9 cellular contexts compared by ENCODE assay signal in the genomic region with DNA sequence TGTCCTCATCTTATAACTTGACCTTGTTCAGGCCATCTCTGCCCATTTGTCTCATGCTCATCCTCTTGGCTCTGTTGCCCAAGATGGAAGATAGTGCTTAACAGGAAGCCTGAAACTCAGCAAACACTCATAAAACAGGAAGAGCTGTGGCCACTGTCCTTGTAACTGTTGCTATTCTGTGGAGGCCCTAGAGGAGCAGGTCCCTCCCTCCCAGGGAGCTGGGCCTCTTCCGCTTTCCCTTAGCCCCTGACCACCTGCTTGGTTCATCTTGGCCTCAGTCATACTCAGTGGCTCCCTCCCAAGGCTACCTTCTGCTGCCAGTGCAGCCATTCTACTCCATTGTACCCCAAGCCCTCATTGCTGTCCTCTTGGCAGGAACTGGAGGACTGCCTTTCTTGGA. TPM values are rescaled to one million over a fixed set of nuclear protein-coding genes. Genes with fewer than 3 reads are reported as not detected.
DNase-seq lines count a peak whose midpoint lies in the region; ATAC-seq, FAIRE-seq and TF ChIP-seq lines count a peak whose summit lies in the region.
"Had no signal": no experiment of that assay in that cellular context is flagged by ENCODE, and none has a peak within 500 bp of the region (broad histone marks: within the 10 kb centered on the region; RNA-seq: fewer than 3 reads in every experiment).

No MANE protein-coding gene starts in this region.

- ATAC-seq in naive thymus-derived CD4-positive, alpha-beta T cell = peak; percentile 33
- no peak for ATAC-seq in left lobe of liver
- ATAC-seq in pancreas = no peak

- peaks cover 14% of the 10 kb centered on the region for H3F3A ChIP-seq in Loucy (ENCODE audit: low read depth)

- no peaks in the 10 kb centered on the region for H3K27me3 Mint-ChIP-seq in CD8-positive, alpha-beta memory T cell
- H3K27me3 Mint-ChIP-seq in activated naive CD8-positive, alpha-beta T cell = no peaks in the 10 kb centered on the region
- H3K27me3 Mint-ChIP-seq in naive thymus-derived CD4-positive, alpha-beta T cell = no peaks in the 10 kb centered on the region

- no peaks in the 10 kb centered on the region for H3K9me3 ChIP-seq in CD8-positive, alpha-beta memory T cell (ENCODE audit: low read length)
- H3K9me3 ChIP-seq in Loucy (ENCODE audit: insufficient read depth, low read depth, low read length) (no peaks in the 10 kb centered on the region), pancreas (no peaks in the 10 kb centered on the region)
- no peaks in the 10 kb centered on the region for H3K9me3 ChIP-seq in naive thymus-derived CD4-positive, alpha-beta T cell (ENCODE audit: control insufficient read depth in 2 of 3, low read length in 3 of 3)

- H3K79me2 ChIP-seq in Loucy (ENCODE audit: insufficient read depth, low read length) = peaks cover 81% of the 10 kb centered on the region

- peak overlapping the region; percentile 98 for H3K9ac ChIP-seq in Loucy (ENCODE audit: low read depth, low read length, poor library complexity, severe bottlenecking)

- TF ChIP-seq CTCF in Loucy (conservative IDR thresholded peaks at IDR 0.05; ENCODE audit: low read length) (peak; percentile 60), pancreas (IDR thresholded peaks at IDR 0.05) (no peak)

- H2AFZ ChIP-seq in Loucy (ENCODE audit: low read length) = no peak overlapping the region

- peaks cover 73 to 86% (median 80%) of the 10 kb centered on the region in 3 donors for H3K4me1 Mint-ChIP-seq in CD8-positive, alpha-beta memory T cell
- H3K4me1 Mint-ChIP-seq in activated naive CD8-positive, alpha-beta T cell (ENCODE audit: low read depth) = peaks cover 75% of the 10 kb centered on the region
- peaks cover 61 to 85% (median 82%) of the 10 kb centered on the region in 7 donors for H3K4me1 Mint-ChIP-seq in naive thymus-derived CD4-positive, alpha-beta T cell

- H3K4me3 ChIP-seq in CD8-positive, alpha-beta memory T cell (ENCODE audit: low read length) = peak overlapping the region; percentile 4
- H3K4me3 ChIP-seq in Loucy (ENCODE audit: low read length, poor library complexity, severe bottlenecking) = peak overlapping the region; percentile 97
- H3K4me3 ChIP-seq in naive thymus-derived CD4-positive, alpha-beta T cell (ENCODE audit: low read length) = no peak overlapping the region
- no peak overlapping the region for H3K4me3 ChIP-seq in pancreas
- H3K4me3 ChIP-seq: esophagus muscularis mucosa had no signal

- DNase-seq in CD8-positive, alpha-beta memory T cell = no peak
- DNase-seq in naive thymus-derived CD4-positive, alpha-beta T cell = no peak
- DNase-seq in epidermal melanocyte (ENCODE audit: insufficient read length, low spot score) (no peak), left lobe of liver (ENCODE audit: low spot score) (no peak), pancreas (no peak)
- DNase-seq in activated CD8-positive, alpha-beta memory T cell treated with anti-CD3 and anti-CD28 coated beads, Interleukin-2, amount 50 U/mL, for 48 hours = no peak

- peaks cover 0 to 28% (median 1%) of the 10 kb centered on the region in 3 donors for H3K36me3 Mint-ChIP-seq in CD8-positive, alpha-beta memory T cell
- peaks cover 7% of the 10 kb centered on the region for H3K36me3 Mint-ChIP-seq in activated naive CD8-positive, alpha-beta T cell
- peaks cover 0 to 57% (median 0%) of the 10 kb centered on the region in 5 donors for H3K36me3 Mint-ChIP-seq in naive thymus-derived CD4-positive, alpha-beta T cell

- H3K4me1 ChIP-seq in CD8-positive, alpha-beta memory T cell (ENCODE audit: insufficient read depth, low read length) = peaks cover 81% of the 10 kb centered on the region
- H3K4me1 ChIP-seq in Loucy (ENCODE audit: insufficient read depth, low read length, poor library complexity, severe bottlenecking) (peaks cover 68% of the 10 kb centered on the region), pancreas (peaks cover 3 to 14% (median 10%) of the 10 kb centered on the region in 3 donors)
- peaks cover 56 to 76% of the 10 kb centered on the region in 2 donors for H3K4me1 ChIP-seq in naive thymus-derived CD4-positive, alpha-beta T cell (ENCODE audit: control insufficient read depth in 2 of 2, insufficient read depth in 2 of 2, low read length in 2 of 2)

- FAIRE-seq in pancreas (lab: Jason Lieb, UNC) = no peak

- CTCF ChIA-PET in CD8-positive, alpha-beta memory T cell (lab: Charles Lee) = interaction anchor here (1.1 to 21.6 kb wide), 4 partner anchors 9 to 45 kb away, joined by 3 to 724 read pairs (median 285); a partner anchor contains a TSS
- CTCF ChIA-PET in naive thymus-derived CD4-positive, alpha-beta T cell (lab: Charles Lee) = interaction anchor here (0.9 to 8.3 kb wide), 2 partner anchors 28 to 31 kb away, joined by 3 to 175 read pairs; no protein-coding TSS in a partner anchor

- no peaks in the 10 kb centered on the region for H3K9me2 ChIP-seq in Loucy (replicated peaks; ENCODE audit: low read depth, low read length)

- peak overlapping the region; percentile 70 to 95 (median 88) for H3K27ac Mint-ChIP-seq in CD8-positive, alpha-beta memory T cell
- peak overlapping the region; percentile 91 for H3K27ac Mint-ChIP-seq in activated naive CD8-positive, alpha-beta T cell
- H3K27ac Mint-ChIP-seq in naive thymus-derived CD4-positive, alpha-beta T cell = peak overlapping the region; percentile 68 to 92 (median 89)

- H3K9me3 Mint-ChIP-seq in CD8-positive, alpha-beta memory T cell = no peaks in the 10 kb centered on the region
- no peaks in the 10 kb centered on the region for H3K9me3 Mint-ChIP-seq in activated naive CD8-positive, alpha-beta T cell (ENCODE audit: low read depth)
- H3K9me3 Mint-ChIP-seq in naive thymus-derived CD4-positive, alpha-beta T cell = peaks cover 0 to 4% (median 0%) of the 10 kb centered on the region in 11 donors

- H4K20me1 ChIP-seq in Loucy (ENCODE audit: insufficient read depth, low read length, poor library complexity, severe bottlenecking) = peaks cover 6% of the 10 kb centered on the region

- WGBS in pancreas, 2 donors = 89 to 93% methylated on average over 1 of the region's 1 CpG

- POLR2A ChIA-PET in CD8-positive, alpha-beta memory T cell (lab: Charles Lee) = interaction anchor here (0.7 kb wide), 1 partner anchor 20 kb away, joined by 3 read pairs; no protein-coding TSS in a partner anchor
- POLR2A ChIA-PET in naive thymus-derived CD4-positive, alpha-beta T cell (lab: Charles Lee) = interaction anchor here (0.8 to 25.1 kb wide), 4 partner anchors 9 to 765 kb away, joined by 3 to 730 read pairs (median 3); a partner anchor contains a TSS

- no peak overlapping the region for H3K27ac ChIP-seq in CD8-positive, alpha-beta memory T cell (ENCODE audit: low read depth, low read length)
- peak overlapping the region; percentile 38 for H3K27ac ChIP-seq in naive thymus-derived CD4-positive, alpha-beta T cell (ENCODE audit: low read depth, low read length)
- no peak overlapping the region for H3K27ac ChIP-seq in pancreas

- peak overlapping the region; percentile 95 for H3K4me2 ChIP-seq in Loucy (ENCODE audit: low read depth, low read length, poor library complexity, severe bottlenecking)

- intact Hi-C loops in naive thymus-derived CD4-positive, alpha-beta T cell (cut with micrococcal nuclease) = no loop called here
- intact Hi-C loops in pancreas (cut with DNase I) = loop anchor here in 2 of 3 donors (5.0 to 10.0 kb wide), 2 partner anchors 754 to 757 kb away; no protein-coding TSS in a partner anchor

- H3K27me3 ChIP-seq in CD8-positive, alpha-beta memory T cell (ENCODE audit: insufficient read depth, low read length, poor library complexity, severe bottlenecking) = no peaks in the 10 kb centered on the region
- peaks cover 7% of the 10 kb centered on the region for H3K27me3 ChIP-seq in Loucy (ENCODE audit: insufficient read depth, low read length, poor library complexity, severe bottlenecking)
- no peaks in the 10 kb centered on the region for H3K27me3 ChIP-seq in naive thymus-derived CD4-positive, alpha-beta T cell (ENCODE audit: control insufficient read depth in 2 of 2, insufficient read depth in 2 of 2, low read length in 2 of 2)
- H3K27me3 ChIP-seq in pancreas = no peaks in the 10 kb centered on the region
- H3K27me3 ChIP-seq: esophagus muscularis mucosa had no signal

- H3K36me3 ChIP-seq in CD8-positive, alpha-beta memory T cell (ENCODE audit: insufficient read depth, low read length) = peaks cover 5% of the 10 kb centered on the region
- H3K36me3 ChIP-seq in Loucy (ENCODE audit: insufficient read depth, low read length) (0 out of 2 replicates have a peak, but pooled peaks cover 6% of the 10 kb centered on the region), pancreas (no peaks in the 10 kb centered on the region)
- peaks cover 0 to 11% (median 0%) of the 10 kb centered on the region in 3 experiments for H3K36me3 ChIP-seq in naive thymus-derived CD4-positive, alpha-beta T cell (ENCODE audit: control insufficient read depth in 2 of 3, insufficient read depth in 3 of 3, low read length in 3 of 3)

- peak overlapping the region; percentile 71 to 93 (median 81) for H3K4me3 Mint-ChIP-seq in CD8-positive, alpha-beta memory T cell
- H3K4me3 Mint-ChIP-seq in activated naive CD8-positive, alpha-beta T cell = peak overlapping the region; percentile 92
- H3K4me3 Mint-ChIP-seq in naive thymus-derived CD4-positive, alpha-beta T cell = peak overlapping the region; percentile 56 to 97 (median 89)

RNA-seq across cellular contexts. Expression of a gene that starts 3.5 kb away (rescaled TPM):
- total RNA-seq in CD8-positive, alpha-beta memory T cell = 100 to 1,000 TPM; 153 to 156 TPM
- 57.0 TPM for polyA plus RNA-seq in CD8-positive, alpha-beta memory T cell
- total RNA-seq in naive thymus-derived CD4-positive, alpha-beta T cell = 100 to 1,000 TPM in 1 of 5 experiments, 10 to 100 TPM in 4; 26.7 to 196 (median 37.7) TPM
- 10 to 100 TPM; 53.4 to 54.1 TPM for polyA plus RNA-seq in naive thymus-derived CD4-positive, alpha-beta T cell
- 16.1 TPM for total RNA-seq in left lobe of liver
- total RNA-seq in pancreas = 10 to 100 TPM; 21.9 to 30.6 (median 24.6) TPM
- 10 to 100 TPM; 15.8 to 17.0 TPM for polyA plus RNA-seq in pancreas

RNA-seq across cellular contexts. Expression of a gene that starts 8.8 kb away (rescaled TPM):
- total RNA-seq in CD8-positive, alpha-beta memory T cell = 100 to 1,000 TPM; 216 to 222 TPM
- 92.8 TPM for polyA plus RNA-seq in CD8-positive, alpha-beta memory T cell
- 100 to 1,000 TPM in 1 of 5 experiments, 10 to 100 TPM in 4; 10.9 to 486 (median 28.5) TPM for total RNA-seq in naive thymus-derived CD4-positive, alpha-beta T cell
- polyA plus RNA-seq in naive thymus-derived CD4-positive, alpha-beta T cell = 100 to 1,000 TPM; 134 to 150 TPM
- total RNA-seq in left lobe of liver (8.5 TPM), pancreas (10 to 100 TPM in 3 of 6 donors, 1 to 10 TPM in 3; 6.2 to 21.0 (median 9.5) TPM)
- 10 to 100 TPM; 11.3 to 21.5 TPM for polyA plus RNA-seq in pancreas

RNA-seq across cellular contexts. Expression of a gene that starts 51.1 kb away (rescaled TPM):
- 10 to 100 TPM; 51.8 to 55.0 TPM for total RNA-seq in CD8-positive, alpha-beta memory T cell
- 27.4 TPM for polyA plus RNA-seq in CD8-positive, alpha-beta memory T cell
- total RNA-seq in naive thymus-derived CD4-positive, alpha-beta T cell = 10 to 100 TPM; 32.1 to 71.1 (median 66.1) TPM
- polyA plus RNA-seq in naive thymus-derived CD4-positive, alpha-beta T cell = 10 to 100 TPM; 35.2 to 35.3 TPM
- 16.8 TPM for total RNA-seq in left lobe of liver
- total RNA-seq in pancreas = 10 to 100 TPM in 5 of 6 donors, 1 to 10 TPM in 1; 9.6 to 20.2 (median 11.8) TPM
- polyA plus RNA-seq in pancreas = 10 to 100 TPM; 20.4 to 21.8 TPM

RNA-seq across cellular contexts. Expression of a gene that starts 52.9 kb away (rescaled TPM):
- 10 to 100 TPM; 11.5 to 13.0 TPM for total RNA-seq in CD8-positive, alpha-beta memory T cell
- 15.8 TPM for polyA plus RNA-seq in CD8-positive, alpha-beta memory T cell
- total RNA-seq in naive thymus-derived CD4-positive, alpha-beta T cell = 10 to 100 TPM; 11.1 to 67.5 (median 16.4) TPM
- 10 to 100 TPM; 12.8 to 17.4 TPM for polyA plus RNA-seq in naive thymus-derived CD4-positive, alpha-beta T cell
- 3.0 TPM for total RNA-seq in left lobe of liver
- 1 to 10 TPM; 3.2 to 5.6 (median 4.5) TPM for total RNA-seq in pancreas
- polyA plus RNA-seq in pancreas = 1 to 10 TPM; 5.3 to 8.9 TPM

RNA-seq across cellular contexts. Expression of a gene that starts 54.3 kb away (rescaled TPM):
- total RNA-seq in CD8-positive, alpha-beta memory T cell = 1 to 10 TPM; 2.0 to 2.1 TPM
- polyA plus RNA-seq in CD8-positive, alpha-beta memory T cell = 0.16 TPM
- total RNA-seq in naive thymus-derived CD4-positive, alpha-beta T cell = 1 to 10 TPM; 1.5 to 2.9 (median 1.9) TPM
- polyA plus RNA-seq in naive thymus-derived CD4-positive, alpha-beta T cell = under 1 TPM; 0.19 to 0.26 TPM
- total RNA-seq in left lobe of liver = not detected
- under 1 TPM; 0.09 to 0.49 (median 0.29) TPM for total RNA-seq in pancreas
- 1 to 10 TPM in 1 of 2 donors, under 1 TPM in 1; 0.57 to 1.5 TPM for polyA plus RNA-seq in pancreas

Comparison
In these comparisons a context has a peak if more than half of its experiments do, and no peak if none do; other contexts are left out.
1. H3K4me3 ChIP-seq: peak in CD8-positive, alpha-beta memory T cell (single experiment) and Loucy (single experiment); none in naive thymus-derived CD4-positive, alpha-beta T cell (single experiment) and pancreas (0 of 4).
2. intact Hi-C loops: an anchor here in pancreas (5.0 to 10.0 kb wide); none called in naive thymus-derived CD4-positive, alpha-beta T cell.
3. Peak in every context shown above with its lines, with median percentiles within 50 percentile points of each other: H3K27ac Mint-ChIP-seq and H3K4me3 Mint-ChIP-seq.